ENCODE assay signal across 17 cellular contexts in genomic region chr9:4155224-4156026, GRCh38.
A peak's percentile ranks its signal among the peaks of the same experiment; 100 is the strongest.
DNase-seq lines count a peak whose midpoint lies in the region; ATAC-seq and TF ChIP-seq lines count a peak whose summit lies in the region.
"Had no signal": no experiment of that assay in that cellular context is flagged by ENCODE, and none has a peak within 500 bp of the region (broad histone marks: within the 10 kb centered on the region; RNA-seq: fewer than 3 reads in every experiment).

No MANE protein-coding gene starts in this region.

- intact Hi-C loops in sciatic nerve (cut with DNase I) = no loop called here

- H3K27me3 Mint-ChIP-seq in progenitor cell of endocrine pancreas = no peaks in the 10 kb centered on the region

- DNase-seq in DMS53 (lab: John Stamatoyannopoulos, UW) (peak; percentile 14), DMS53 treated with DMSO at 0.1 percent for 48 hours (lab: John Stamatoyannopoulos, UW; ENCODE audit: unreplicated experiment) (no peak), OCI-M1 (lab: John Stamatoyannopoulos, UW) (peak; percentile 85), glomerular visceral epithelial cell (ENCODE audit: extremely low spot score) (peak; percentile 49), progenitor cell of endocrine pancreas (ENCODE audit: low spot score, unreplicated experiment) (no peak), sciatic nerve (ENCODE audit: low spot score) (no peak)
- DNase-seq in activated naive CD4-positive, alpha-beta T cell treated with anti-CD3 and anti-CD28 coated beads, Interleukin-2, amount 50 U/mL, for 72 hours (ENCODE audit: low spot score in 2 of 2) = no peak
- DNase-seq: CD4-positive, alpha-beta memory T cell; GOT3; Karpas-422; MM.1S; NCI-H1092 treated with DMSO at 0.1 percent for 48 hours; NCI-H1694; NCI-H2227 treated with DMSO at 0.1 percent for 48 hours; NCI-H524 treated with DMSO at 0.1 percent for 48 hours; PC-9 had no signal

- H3K36me3 Mint-ChIP-seq in progenitor cell of endocrine pancreas (ENCODE audit: insufficient read depth) = peaks cover 4% of the 10 kb centered on the region
- H3K36me3 Mint-ChIP-seq in activated naive CD4-positive, alpha-beta T cell treated with anti-CD3 and anti-CD28 coated beads, Interleukin-2, amount 50 U/mL, for 72 hours = no peaks in the 10 kb centered on the region
- H3K36me3 Mint-ChIP-seq: CD4-positive, alpha-beta memory T cell had no signal

- no peak for ATAC-seq in HG02588 (IDR thresholded peaks at IDR 0.05; ENCODE audit: unreplicated experiment)
- no peak for ATAC-seq in sciatic nerve
- ATAC-seq in activated naive CD4-positive, alpha-beta T cell treated with anti-CD3 and anti-CD28 coated beads, Interleukin-2, amount 50 U/mL, for 72 hours = no peak

- peaks cover 30% of the 10 kb centered on the region for H3K4me1 Mint-ChIP-seq in progenitor cell of endocrine pancreas (ENCODE audit: low read depth)
- H3K4me1 Mint-ChIP-seq: CD4-positive, alpha-beta memory T cell had no signal

- H3K4me3 Mint-ChIP-seq in progenitor cell of endocrine pancreas (ENCODE audit: low read depth) = no peak overlapping the region
- H3K4me3 Mint-ChIP-seq: CD4-positive, alpha-beta memory T cell had no signal

- no peaks in the 10 kb centered on the region for H3K9me3 Mint-ChIP-seq in progenitor cell of endocrine pancreas (ENCODE audit: low read depth)
- no peaks in the 10 kb centered on the region for H3K9me3 Mint-ChIP-seq in activated naive CD4-positive, alpha-beta T cell treated with anti-CD3 and anti-CD28 coated beads, Interleukin-2, amount 50 U/mL, for 72 hours

- H3K27ac Mint-ChIP-seq in progenitor cell of endocrine pancreas = peak overlapping the region; percentile 10
- no peak overlapping the region for H3K27ac Mint-ChIP-seq in activated naive CD4-positive, alpha-beta T cell treated with anti-CD3 and anti-CD28 coated beads, Interleukin-2, amount 50 U/mL, for 72 hours
- H3K27ac Mint-ChIP-seq: CD4-positive, alpha-beta memory T cell had no signal

- no peak for TF ChIP-seq CTCF in progenitor cell of endocrine pancreas (IDR thresholded peaks at IDR 0.05; ENCODE audit: unreplicated experiment)

Comparison
In these comparisons a context has a peak if more than half of its experiments do, and no peak if none do; other contexts are left out.
1. DNase-seq: peak in DMS53 (single experiment), OCI-M1 (single experiment) and glomerular visceral epithelial cell (single experiment); none in DMS53 treated with DMSO at 0.1 percent for 48 hours (single experiment), progenitor cell of endocrine pancreas (single experiment), sciatic nerve (single experiment) and activated naive CD4-positive, alpha-beta T cell treated with anti-CD3 and anti-CD28 coated beads, Interleukin-2, amount 50 U/mL, for 72 hours (0 of 2).